Comparison of ENCODE assay signal across 1 cellular context in genomic region chr10:92689663-92690210, GRCh38.
A peak's percentile ranks its signal among the peaks of the same experiment; 100 is the strongest.
TF ChIP-seq lines count a peak whose summit lies in the region.

Gene HHEX, plus strand, starts transcription at chr10:92689955. Its CDS starts 32 bp downstream, at chr10:92689987.

TF ChIP-seq in HepG2, 621 proteins besides CTCF, POLR2A, EP300 and RAD21 (continued from another document and continues in another):
- TF ChIP-seq ATF6 (CRISPR knock-in tag; conservative IDR thresholded peaks at IDR 0.05) (no peak), ASH2L (IDR thresholded peaks at IDR 0.05; ENCODE audit: insufficient read length, low read depth, low read length) (peak; percentile 21), CENPT (CRISPR knock-in tag; IDR thresholded peaks at IDR 0.05; ENCODE audit: low read depth) (no peak), IRF9 (CRISPR knock-in tag; IDR thresholded peaks at IDR 0.05; ENCODE audit: borderline replicate concordance) (no peak), ZNF12 (CRISPR knock-in tag; IDR thresholded peaks at IDR 0.05) (no peak), ZNF710 (CRISPR knock-in tag; IDR thresholded peaks at IDR 0.05; ENCODE audit: borderline replicate concordance) (no peak), YEATS4 (CRISPR knock-in tag; IDR thresholded peaks at IDR 0.05; ENCODE audit: borderline replicate concordance) (peak; percentile 50; the same call in 1 of the 2 replicates), ZFP90 (CRISPR knock-in tag; IDR thresholded peaks at IDR 0.05; ENCODE audit: borderline replicate concordance) (no peak), ZNF414 (CRISPR knock-in tag; IDR thresholded peaks at IDR 0.05) (no peak), ZNF441 (CRISPR knock-in tag; IDR thresholded peaks at IDR 0.05; ENCODE audit: borderline replicate concordance) (peak; percentile 40; the same call in 1 of the 2 replicates), MAF1 (CRISPR knock-in tag; IDR thresholded peaks at IDR 0.05; ENCODE audit: borderline replicate concordance) (no peak), KAT2B (IDR thresholded peaks at IDR 0.05; ENCODE audit: borderline replicate concordance, low read depth, low read length) (no peak), ZSCAN31 (CRISPR knock-in tag; IDR thresholded peaks at IDR 0.05; ENCODE audit: low read depth) (peak; percentile 25; the same call in 1 of the 2 replicates), UBTF (CRISPR knock-in tag; IDR thresholded peaks at IDR 0.05) (peak; percentile 33; the same call in 1 of the 2 replicates), TFAP4 (IDR thresholded peaks at IDR 0.05; ENCODE audit: borderline replicate concordance, low read depth) (no peak), GLMP (CRISPR knock-in tag; IDR thresholded peaks at IDR 0.05; ENCODE audit: borderline replicate concordance) (no peak), ATF5 (CRISPR knock-in tag; IDR thresholded peaks at IDR 0.05; ENCODE audit: low read depth) (no peak), BCL3 (CRISPR knock-in tag; IDR thresholded peaks at IDR 0.05) (no peak), ZBTB10 (CRISPR knock-in tag; IDR thresholded peaks at IDR 0.05; ENCODE audit: borderline replicate concordance) (peak; percentile 70; the same call in 1 of the 2 replicates), ZNF782 (CRISPR knock-in tag; IDR thresholded peaks at IDR 0.05; ENCODE audit: borderline replicate concordance) (no peak), PRDM15 (CRISPR knock-in tag; IDR thresholded peaks at IDR 0.05) (peak; percentile 57), REST (IDR thresholded peaks at IDR 0.05; ENCODE audit: borderline replicate concordance in 1 of 2, low read depth in 1 of 2, low read length in 2 of 2) (peak in 1 of 2 experiments; percentile 58; a peak in 2 of 4 replicates), MATR3 (CRISPR knock-in tag; IDR thresholded peaks at IDR 0.05) (no peak), MED1 (CRISPR knock-in tag; IDR thresholded peaks at IDR 0.05) (peak; percentile 38)
